ENCODE assay signal across 8 cellular contexts in genomic region chr7:98771519-98772241, GRCh38.
A peak's percentile ranks its signal among the peaks of the same experiment; 100 is the strongest.
DNase-seq lines count a peak whose midpoint lies in the region.

No MANE protein-coding gene starts in this region.

- H3K4me1 ChIP-seq in SJSA1 (replicated peaks): peaks cover 32% of the 10 kb centered on the region

- H3K36me3 ChIP-seq in H7 (replicated peaks; ENCODE audit: control insufficient read depth, insufficient read depth, low read length) (no peaks in the 10 kb centered on the region), SJSA1 (no peaks in the 10 kb centered on the region)

- H3K4me3 ChIP-seq in H7 (ENCODE audit: insufficient read depth, low read depth, low read length) (no peak overlapping the region), SJSA1 (no peak overlapping the region)

- H3K9me3 ChIP-seq in SJSA1 (replicated peaks): no peaks in the 10 kb centered on the region

- H3K27me3 ChIP-seq in H7 (ENCODE audit: control insufficient read depth, insufficient read depth, low read length): no peaks in the 10 kb centered on the region
- no peaks in the 10 kb centered on the region for H3K27me3 ChIP-seq in SJSA1 (replicated peaks)

- DNase-seq in A172 (ENCODE audit: low spot score): peak; percentile 19
- DNase-seq in H7: peak; percentile 73
- DNase-seq in SJSA1 (ENCODE audit: low read depth in 1 of 2, low spot score in 2 of 2): peak; percentile 85 to 92
- peak; percentile 40 for DNase-seq in iris pigment epithelial cell (ENCODE audit: low read depth)
- no peak for DNase-seq in UCSD-AML1 (lab: John Stamatoyannopoulos, UW; ENCODE audit: unreplicated experiment)
- no peak for DNase-seq in AML-193 (lab: John Stamatoyannopoulos, UW)
- DNase-seq in activated naive CD4-positive, alpha-beta T cell (lab: John Stamatoyannopoulos, UW): no peak
- no peak for DNase-seq in activated T-cell treated with anti-CD3 and anti-CD28 coated beads, Interleukin-2, amount 50 U/mL, for 48 hours

- H3K27ac ChIP-seq in SJSA1: peak overlapping the region; percentile 78

Comparison
In these comparisons a context has a peak if more than half of its experiments do, and no peak if none do; other contexts are left out.
1. DNase-seq: peak in A172 (single experiment), H7 (single experiment), SJSA1 (2 of 2) and iris pigment epithelial cell (single experiment); none in UCSD-AML1 (single experiment), AML-193 (0 of 2), activated naive CD4-positive, alpha-beta T cell (0 of 4) and activated T-cell treated with anti-CD3 and anti-CD28 coated beads, Interleukin-2, amount 50 U/mL, for 48 hours (0 of 2).